In the genomic region with DNA sequence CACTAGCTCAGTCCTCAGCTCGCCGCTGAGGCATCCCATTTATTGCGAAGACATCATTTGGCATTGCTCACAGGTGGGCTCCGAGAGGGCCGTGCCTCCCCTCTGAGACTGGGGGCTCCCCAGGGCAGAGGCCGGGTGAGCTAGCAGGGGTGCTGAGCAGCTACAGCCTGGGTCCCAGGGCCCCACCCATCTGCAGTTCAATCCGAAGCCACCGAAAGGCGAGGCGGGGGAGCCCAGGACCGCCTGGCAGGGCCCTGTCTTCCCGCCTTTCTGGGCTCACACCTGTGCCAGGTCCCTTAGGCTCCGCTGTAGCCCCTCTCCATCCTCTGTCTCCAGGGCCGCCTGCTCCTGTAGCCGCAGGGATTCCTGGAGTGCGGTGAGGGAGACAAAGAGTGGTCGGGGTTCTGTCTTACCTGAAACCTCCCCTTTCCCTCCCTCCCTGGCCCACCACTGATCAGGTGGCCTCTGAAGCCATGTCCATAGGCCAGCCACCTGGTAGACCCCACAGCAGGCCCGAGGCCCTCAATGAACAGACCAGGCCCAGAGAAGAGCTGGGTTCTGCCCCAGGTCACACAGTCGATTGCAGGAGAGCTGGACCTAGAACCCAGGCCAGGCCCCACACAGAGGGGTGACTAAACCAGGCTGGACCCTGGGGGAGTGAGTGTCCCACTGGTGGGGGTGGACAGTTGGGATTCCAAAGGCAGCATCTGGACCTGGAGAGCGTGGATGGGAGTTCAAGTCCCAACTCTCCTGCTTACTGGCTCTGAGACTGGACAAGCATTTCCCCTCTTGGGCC, we compare ENCODE assay signal across 9 cellular contexts. TPM values are rescaled to one million over a fixed set of nuclear protein-coding genes. Genes with fewer than 3 reads are reported as not detected.
DNase-seq lines count a peak whose midpoint lies in the region; ATAC-seq and TF ChIP-seq lines count a peak whose summit lies in the region.
"Had no signal": no experiment of that assay in that cellular context is flagged by ENCODE, and none has a peak within 500 bp of the region (broad histone marks: within the 10 kb centered on the region; RNA-seq: fewer than 3 reads in every experiment).

No MANE protein-coding gene starts in this region.

- H3K9me3 Mint-ChIP-seq in nephron progenitor cell, result no peaks in the 10 kb centered on the region

- H3K4me3 Mint-ChIP-seq in nephron progenitor cell, result no peak overlapping the region

- H3K36me3 Mint-ChIP-seq in nephron progenitor cell (ENCODE audit: low read depth), result peaks cover 65% of the 10 kb centered on the region

- H3K27ac Mint-ChIP-seq in nephron progenitor cell, result no peak overlapping the region

- H3K27me3 Mint-ChIP-seq in nephron progenitor cell (ENCODE audit: low read depth, poor library complexity), result peaks cover 4% of the 10 kb centered on the region

- H3K4me1 Mint-ChIP-seq in nephron progenitor cell, result peaks cover 1% of the 10 kb centered on the region

- no peak for TF ChIP-seq CTCF in nephron progenitor cell (IDR thresholded peaks at IDR 0.05)

- DNase-seq in activated naive CD4-positive, alpha-beta T cell treated with Interleukin-2 at 50 U/mL for 16 hours, result peak; percentile 1
- DNase-seq in activated naive CD4-positive, alpha-beta T cell (lab: John Stamatoyannopoulos, UW), result no peak
- DNase-seq in effector CD4-positive, alpha-beta T cell, result peak; percentile 2
- DNase-seq in nephron progenitor cell (peak; percentile 10), ureter (ENCODE audit: low spot score) (peak; percentile 43), SKM-1 treated with dmso at 0.1 percent for 144 hours (lab: John Stamatoyannopoulos, UW; ENCODE audit: unreplicated experiment) (no peak)
- DNase-seq in central memory CD4-positive, alpha-beta T cell, result no peak
- DNase-seq: NCI-H2029 treated with DMSO at 0.1 percent for 48 hours had no signal

- no peak for ATAC-seq in GM19023 (IDR thresholded peaks at IDR 0.05; ENCODE audit: unreplicated experiment)

RNA-seq across cellular contexts. Expression of a gene that starts 18.1 kb away (rescaled TPM):
- 61.9 TPM for total RNA-seq in ureter

RNA-seq across cellular contexts. Expression of a gene that starts 35.3 kb away (rescaled TPM):
- total RNA-seq in ureter, result 1,626 TPM

Comparison
In these comparisons a context has a peak if more than half of its experiments do, and no peak if none do; other contexts are left out.
1. DNase-seq: peak in activated naive CD4-positive, alpha-beta T cell treated with Interleukin-2 at 50 U/mL for 16 hours (single experiment), effector CD4-positive, alpha-beta T cell (single experiment), nephron progenitor cell (single experiment) and ureter (single experiment); none in activated naive CD4-positive, alpha-beta T cell (0 of 4), SKM-1 treated with dmso at 0.1 percent for 144 hours (single experiment) and central memory CD4-positive, alpha-beta T cell (single experiment).